Comparison of ENCODE assay signal across 8 cellular contexts in genomic region chrX:124098089-124098488, GRCh38.
DNase-seq lines count a peak whose midpoint lies in the region; ATAC-seq, FAIRE-seq and TF ChIP-seq lines count a peak whose summit lies in the region.

No MANE protein-coding gene starts in this region.

- H3K27ac ChIP-seq in OCI-LY1 (ENCODE audit: low read depth, low read length, poor library complexity, severe bottlenecking) (no peak overlapping the region), pancreas (no peak overlapping the region), suprapubic skin (no peak overlapping the region)

- intact Hi-C loops in pancreas (cut with DNase I): no loop called here

- no peaks in the 10 kb centered on the region for H3K4me1 ChIP-seq in OCI-LY1 (ENCODE audit: insufficient read depth, low read length, severe bottlenecking)
- H3K4me1 ChIP-seq in pancreas: no peaks in the 10 kb centered on the region
- H3K4me1 ChIP-seq in suprapubic skin: no peaks in the 10 kb centered on the region

- no peaks in the 10 kb centered on the region for H3K27me3 ChIP-seq in OCI-LY1 (ENCODE audit: insufficient read depth, low read length)
- no peaks in the 10 kb centered on the region for H3K27me3 ChIP-seq in pancreas
- H3K27me3 ChIP-seq in suprapubic skin: no peaks in the 10 kb centered on the region

- peak; percentile 98 for FAIRE-seq in pancreas (lab: Jason Lieb, UNC)

- H3K27me3 Mint-ChIP-seq in effector memory CD8-positive, alpha-beta T cell: no peaks in the 10 kb centered on the region

- no peaks in the 10 kb centered on the region for H3K79me2 ChIP-seq in OCI-LY1 (ENCODE audit: insufficient read depth, low read length)

- no peaks in the 10 kb centered on the region for H3K9me3 ChIP-seq in OCI-LY1 (ENCODE audit: low read length)
- no peaks in the 10 kb centered on the region for H3K9me3 ChIP-seq in pancreas
- H3K9me3 ChIP-seq in suprapubic skin: no peaks in the 10 kb centered on the region

- no peak overlapping the region for H3K4me3 Mint-ChIP-seq in effector memory CD8-positive, alpha-beta T cell

- ATAC-seq in effector memory CD8-positive, alpha-beta T cell (replicated peaks): peak; percentile 41
- ATAC-seq in pancreas: peak in 3 of 4 donors; percentile 74 to 79 (median 76)
- ATAC-seq in HG02642 (IDR thresholded peaks at IDR 0.05; ENCODE audit: poor library complexity, unreplicated experiment): no peak

- H3K9me3 Mint-ChIP-seq in effector memory CD8-positive, alpha-beta T cell: no peaks in the 10 kb centered on the region

- no peak overlapping the region for H3K4me2 ChIP-seq in OCI-LY1 (ENCODE audit: low read length)

- H3K36me3 ChIP-seq in OCI-LY1 (ENCODE audit: insufficient read depth, low read length) (peaks cover 64% of the 10 kb centered on the region), pancreas (no peaks in the 10 kb centered on the region), suprapubic skin (peaks cover 6% of the 10 kb centered on the region)

- TF ChIP-seq CTCF in AG09309 (IDR thresholded peaks at IDR 0.05; ENCODE audit: control insufficient read depth, insufficient read depth, low read depth, low read length, missing control alignments): peak; percentile 49
- TF ChIP-seq CTCF in GM12873 (IDR thresholded peaks at IDR 0.05; ENCODE audit: insufficient read depth, low read depth, low read length, missing control alignments): peak; percentile 56
- TF ChIP-seq CTCF in OCI-LY1 (IDR thresholded peaks at IDR 0.05; ENCODE audit: low read length): peak; percentile 33
- TF ChIP-seq CTCF in pancreas (IDR thresholded peaks at IDR 0.05): peak; percentile 20 to 49 (median 38)
- TF ChIP-seq CTCF in suprapubic skin (IDR thresholded peaks at IDR 0.05): peak in 1 of 2 donors; percentile 31

- H3K9ac ChIP-seq in OCI-LY1 (ENCODE audit: low read length): no peak overlapping the region

- TF ChIP-seq POLR2A in suprapubic skin (IDR thresholded peaks at IDR 0.05): no peak

- no peak overlapping the region for H2AFZ ChIP-seq in OCI-LY1 (ENCODE audit: low read length)

- no peak overlapping the region for H3K4me3 ChIP-seq in AG09309 (ENCODE audit: control insufficient read depth, low read depth, low read length)
- no peak overlapping the region for H3K4me3 ChIP-seq in OCI-LY1 (ENCODE audit: low read depth, low read length, poor library complexity, severe bottlenecking)
- H3K4me3 ChIP-seq in pancreas: no peak overlapping the region
- H3K4me3 ChIP-seq in suprapubic skin: no peak overlapping the region

- H3K36me3 Mint-ChIP-seq in effector memory CD8-positive, alpha-beta T cell (ENCODE audit: insufficient read depth): peaks cover 51% of the 10 kb centered on the region

- TF ChIP-seq EP300 in suprapubic skin (IDR thresholded peaks at IDR 0.05): no peak

- DNase-seq in AG09309 (ENCODE audit: low read depth) (peak; percentile 8), pancreas (no peak), suprapubic skin (ENCODE audit: low spot score in 2 of 2) (no peak)
- DNase-seq in effector memory CD8-positive, alpha-beta T cell: no peak
- DNase-seq in activated CD8-positive, alpha-beta memory T cell treated with anti-CD3 and anti-CD28 coated beads, Interleukin-2, amount 50 U/mL, for 4 hours: no peak

- H3K27ac Mint-ChIP-seq in effector memory CD8-positive, alpha-beta T cell: no peak overlapping the region

- H4K20me1 ChIP-seq in OCI-LY1 (ENCODE audit: insufficient read depth, low read length): no peaks in the 10 kb centered on the region

- no peaks in the 10 kb centered on the region for H3K9me2 ChIP-seq in OCI-LY1 (ENCODE audit: low read depth, low read length)

- no peaks in the 10 kb centered on the region for H3F3A ChIP-seq in OCI-LY1 (ENCODE audit: insufficient read depth, low read length)

- peaks cover 2 to 7% of the 10 kb centered on the region in 2 donors for H3K4me1 Mint-ChIP-seq in effector memory CD8-positive, alpha-beta T cell (ENCODE audit: low read depth in 2 of 2)
